Comparison of ENCODE assay signal across 14 cellular contexts in genomic region chr11:114134870-114135269, GRCh38.
DNase-seq lines count a peak whose midpoint lies in the region; TF ChIP-seq lines count a peak whose summit lies in the region.
"Had no signal": no experiment of that assay in that cellular context is flagged by ENCODE, and none has a peak within 500 bp of the region (broad histone marks: within the 10 kb centered on the region; RNA-seq: fewer than 3 reads in every experiment).

No MANE protein-coding gene starts in this region.

- no peak for TF ChIP-seq POLR2A in thyroid gland (IDR thresholded peaks at IDR 0.05)

- intact Hi-C loops in thyroid gland (cut with DNase I) = no loop called here

- H3K27me3 ChIP-seq in brain microvascular endothelial cell (replicated peaks) = no peaks in the 10 kb centered on the region
- H3K27me3 ChIP-seq in thyroid gland = no peaks in the 10 kb centered on the region

- H3K36me3 ChIP-seq in brain microvascular endothelial cell (replicated peaks) (no peaks in the 10 kb centered on the region), thyroid gland (peaks cover 0 to 6% of the 10 kb centered on the region in 2 donors)

- H3K36me3 Mint-ChIP-seq in immature natural killer cell = peaks cover 0 to 3% (median 0%) of the 10 kb centered on the region in 3 donors
- peaks cover 9% of the 10 kb centered on the region for H3K36me3 Mint-ChIP-seq in T-helper 2 cell treated with Interferon-gamma antibody and Interleukin-4, amounts not matched to agents 5 μg/mL and 100 μg/mL, for 36 hours (ENCODE audit: low read depth)

- H3K27me3 Mint-ChIP-seq in immature natural killer cell (ENCODE audit: low read depth in 3 of 3) = peaks cover 0 to 7% (median 3%) of the 10 kb centered on the region in 3 donors
- H3K27me3 Mint-ChIP-seq in T-helper 2 cell treated with Interferon-gamma antibody and Interleukin-4, amounts not matched to agents 5 μg/mL and 100 μg/mL, for 36 hours (ENCODE audit: low read depth) = peaks cover 29% of the 10 kb centered on the region
- H3K27me3 Mint-ChIP-seq: activated T-helper 17 cell treated with anti-CD3 and anti-CD28 coated beads, Interleukin-2, amount 50 U/mL, for 72 hours; progenitor cell of endocrine pancreas had no signal

- H3K9me3 Mint-ChIP-seq in immature natural killer cell = no peaks in the 10 kb centered on the region
- no peaks in the 10 kb centered on the region for H3K9me3 Mint-ChIP-seq in T-helper 2 cell treated with Interferon-gamma antibody and Interleukin-4, amounts not matched to agents 5 μg/mL and 100 μg/mL, for 36 hours
- H3K9me3 Mint-ChIP-seq: activated T-helper 17 cell treated with anti-CD3 and anti-CD28 coated beads, Interleukin-2, amount 50 U/mL, for 72 hours; GM23338 had no signal

- peak overlapping the region in 1 of 5 donors; percentile 36 for H3K4me3 Mint-ChIP-seq in immature natural killer cell
- H3K4me3 Mint-ChIP-seq in T-helper 2 cell treated with Interferon-gamma antibody and Interleukin-4, amounts not matched to agents 5 μg/mL and 100 μg/mL, for 36 hours = no peak overlapping the region
- H3K4me3 Mint-ChIP-seq: activated T-helper 17 cell treated with anti-CD3 and anti-CD28 coated beads, Interleukin-2, amount 50 U/mL, for 72 hours; GM23338 had no signal

- TF ChIP-seq CTCF in brain microvascular endothelial cell (IDR thresholded peaks at IDR 0.05; ENCODE audit: low read depth, low read length, missing control alignments) (no peak), thyroid gland (IDR thresholded peaks at IDR 0.05) (no peak)

- 95% methylated on average over 3 of the region's 3 CpGs for WGBS in thyroid gland, 2 donors

- peaks cover 93 to 98% of the 10 kb centered on the region in 2 donors for H3K4me1 ChIP-seq in thyroid gland

- H3K27ac ChIP-seq in brain microvascular endothelial cell (no peak overlapping the region), thyroid gland (peak overlapping the region in 2 of 3 donors; percentile 54 to 78)

- peak overlapping the region; percentile 1 to 92 (median 87) for H3K27ac Mint-ChIP-seq in immature natural killer cell
- no peak overlapping the region for H3K27ac Mint-ChIP-seq in T-helper 2 cell treated with Interferon-gamma antibody and Interleukin-4, amounts not matched to agents 5 μg/mL and 100 μg/mL, for 36 hours
- H3K27ac Mint-ChIP-seq: activated T-helper 17 cell treated with anti-CD3 and anti-CD28 coated beads, Interleukin-2, amount 50 U/mL, for 72 hours; GM23338; progenitor cell of endocrine pancreas had no signal

- H3K4me3 ChIP-seq in brain microvascular endothelial cell (ENCODE audit: low read depth, low read length) (no peak overlapping the region), thyroid gland (replicated peaks in 1 of 3) (no peak overlapping the region)
- H3K4me3 ChIP-seq: GM23338 had no signal

- peak; percentile 9 for DNase-seq in SIG-M5 treated with dmso at 0.1 percent for 504 hours (lab: John Stamatoyannopoulos, UW; ENCODE audit: unreplicated experiment)
- DNase-seq in SIG-M5 (lab: John Stamatoyannopoulos, UW) = no peak
- peak; percentile 74 for DNase-seq in brain microvascular endothelial cell
- no peak for DNase-seq in immature natural killer cell
- no peak for DNase-seq in thyroid gland
- DNase-seq in T-helper 2 cell treated with Interferon-gamma antibody and Interleukin-4, amounts not matched to agents 5 μg/mL and 100 μg/mL, for 36 hours (ENCODE audit: low spot score) = no peak
- DNase-seq in NOMO-1 treated with dmso at 0.1 percent for 144 hours (lab: John Stamatoyannopoulos, UW; ENCODE audit: unreplicated experiment) = no peak
- DNase-seq in mucosa of gallbladder (ENCODE audit: low spot score) = no peak
- DNase-seq: 8988T; effector memory CD4-positive, alpha-beta T cell; NCI-H1417 treated with DMSO at 0.1 percent for 48 hours had no signal

- in situ Hi-C loops in brain microvascular endothelial cell (cut with HindIII; ENCODE audit: low pct_ligation_motif_present, low sequenced_read_pairs) = no loop called here

- peaks cover 97 to 100% of the 10 kb centered on the region in 2 donors for H3K4me1 Mint-ChIP-seq in immature natural killer cell
- H3K4me1 Mint-ChIP-seq in T-helper 2 cell treated with Interferon-gamma antibody and Interleukin-4, amounts not matched to agents 5 μg/mL and 100 μg/mL, for 36 hours (ENCODE audit: low read depth) = peaks cover 35% of the 10 kb centered on the region

- H3K9me3 ChIP-seq in thyroid gland = no peaks in the 10 kb centered on the region

Comparison
In these comparisons a context has a peak if more than half of its experiments do, and no peak if none do; other contexts are left out.
1. DNase-seq: peak in SIG-M5 treated with dmso at 0.1 percent for 504 hours (single experiment) and brain microvascular endothelial cell (single experiment); none in SIG-M5 (single experiment), immature natural killer cell (0 of 3), thyroid gland (0 of 2), T-helper 2 cell treated with Interferon-gamma antibody and Interleukin-4, amounts not matched to agents 5 μg/mL and 100 μg/mL, for 36 hours (single experiment), NOMO-1 treated with dmso at 0.1 percent for 144 hours (single experiment) and mucosa of gallbladder (single experiment).